Comparison of ENCODE assay signal across 7 cellular contexts in the genomic region with DNA sequence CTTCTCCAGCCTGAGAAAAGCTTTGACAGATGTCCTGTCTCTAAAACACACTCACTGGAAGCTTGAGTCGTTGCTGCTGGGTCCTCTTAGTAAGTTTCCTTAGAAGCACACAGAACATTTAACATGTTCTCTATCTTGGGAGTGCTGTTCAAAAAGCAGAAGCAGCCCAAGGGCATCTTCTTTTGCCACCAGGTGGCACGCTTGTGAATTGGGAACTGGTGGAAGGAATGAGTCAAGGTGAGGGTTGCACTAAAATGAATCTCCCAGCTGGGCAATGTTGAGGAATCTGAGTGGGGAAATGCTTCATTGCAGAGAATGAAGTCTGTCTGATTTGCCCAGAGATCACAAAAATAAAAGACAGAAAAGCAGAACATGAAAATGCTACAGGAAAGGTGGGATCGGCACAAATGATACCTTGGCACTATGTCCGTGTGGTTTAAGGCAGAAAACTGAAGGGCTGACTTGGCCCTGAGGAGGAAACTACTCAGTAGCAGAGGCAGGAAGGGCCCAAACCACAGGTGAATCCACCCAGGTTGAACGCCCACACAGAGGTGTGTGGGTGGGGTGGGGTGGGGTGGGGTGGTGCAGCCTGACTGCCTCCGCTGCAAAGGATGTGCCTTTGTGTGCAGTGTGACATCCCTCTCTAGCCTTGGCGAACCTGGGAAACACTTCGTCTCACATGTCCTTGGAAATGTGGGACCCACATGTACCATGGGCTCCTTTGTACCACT. TPM values are rescaled to one million over a fixed set of nuclear protein-coding genes. Genes with fewer than 3 reads are reported as not detected.
DNase-seq lines count a peak whose midpoint lies in the region; ATAC-seq and TF ChIP-seq lines count a peak whose summit lies in the region.

No MANE protein-coding gene starts in this region.

- no peaks in the 10 kb centered on the region for H3K27me3 Mint-ChIP-seq in central memory CD8-positive, alpha-beta T cell
- no peaks in the 10 kb centered on the region for H3K27me3 Mint-ChIP-seq in progenitor cell of endocrine pancreas

- H3K27me3 ChIP-seq in HL-60 (ENCODE audit: insufficient read depth, poor library complexity, severe bottlenecking): no peaks in the 10 kb centered on the region

- in situ Hi-C loops in G401 (cut with HindIII; ENCODE audit: low sequenced_read_pairs): no loop called here

- H3K4me1 Mint-ChIP-seq in central memory CD8-positive, alpha-beta T cell: peaks cover 11% of the 10 kb centered on the region
- peaks cover 4% of the 10 kb centered on the region for H3K4me1 Mint-ChIP-seq in progenitor cell of endocrine pancreas (ENCODE audit: low read depth)

- peak; percentile 34 for ATAC-seq in GM18519 (IDR thresholded peaks at IDR 0.05; ENCODE audit: low FRiP score, unreplicated experiment)
- ATAC-seq in central memory CD8-positive, alpha-beta T cell (replicated peaks; ENCODE audit: extremely low read depth, poor library complexity, severe bottlenecking): no peak

- H3K27ac Mint-ChIP-seq in central memory CD8-positive, alpha-beta T cell (ENCODE audit: low read depth): no peak overlapping the region
- no peak overlapping the region for H3K27ac Mint-ChIP-seq in progenitor cell of endocrine pancreas

- H3K9me3 Mint-ChIP-seq in central memory CD8-positive, alpha-beta T cell: no peaks in the 10 kb centered on the region
- H3K9me3 Mint-ChIP-seq in progenitor cell of endocrine pancreas (ENCODE audit: low read depth): no peaks in the 10 kb centered on the region

- H3K27ac ChIP-seq in HL-60 (replicated peaks): no peak overlapping the region

- no peaks in the 10 kb centered on the region for H3K36me3 Mint-ChIP-seq in central memory CD8-positive, alpha-beta T cell (ENCODE audit: insufficient read depth)
- no peaks in the 10 kb centered on the region for H3K36me3 Mint-ChIP-seq in progenitor cell of endocrine pancreas (ENCODE audit: insufficient read depth)

- DNase-seq in HL-60 (ENCODE audit: low read depth in 1 of 2, low spot score in 1 of 2) (peak in 1 of 2 experiments; percentile 82), UCSD-AML1 (lab: John Stamatoyannopoulos, UW; ENCODE audit: unreplicated experiment) (peak; percentile 72), progenitor cell of endocrine pancreas (ENCODE audit: low spot score, unreplicated experiment) (no peak), G401 (ENCODE audit: low spot score) (no peak), middle frontal gyrus (ENCODE audit: extremely low spot score, low spot score) (no peak)
- DNase-seq in central memory CD8-positive, alpha-beta T cell (ENCODE audit: low spot score in 2 of 2): no peak

- H3K4me3 Mint-ChIP-seq in central memory CD8-positive, alpha-beta T cell: peak overlapping the region; percentile 15
- no peak overlapping the region for H3K4me3 Mint-ChIP-seq in progenitor cell of endocrine pancreas (ENCODE audit: low read depth)

- peak; percentile 64 for TF ChIP-seq CTCF in HL-60 (IDR thresholded peaks at IDR 0.05; ENCODE audit: insufficient read depth, low read length)
- peak; percentile 16 for TF ChIP-seq CTCF in progenitor cell of endocrine pancreas (IDR thresholded peaks at IDR 0.05; ENCODE audit: unreplicated experiment)

- H3K4me3 ChIP-seq in HL-60 (replicated peaks; ENCODE audit: insufficient read depth, low read length): no peak overlapping the region

RNA-seq across cellular contexts. Expression of gene KIT, which starts 26.0 kb away (rescaled TPM):
- total RNA-seq in progenitor cell of endocrine pancreas: 20.7 and 20.9 TPM in 2 replicates
- total RNA-seq in G401 (2014; rRNA removed; shearing (Covaris generic)): not detected in 2 replicates

Comparison
In these comparisons a context has a peak if more than half of its experiments do, and no peak if none do; other contexts are left out.
1. RNA of gene KIT, which starts 26.0 kb away (total RNA-seq): 20.7 to 20.9 TPM in progenitor cell of endocrine pancreas; not detected in G401; every median in the first group is over 10 times any median in the second.